ENCODE assay signal across 13 cellular contexts in genomic region chr17:20555135-20556010, GRCh38. TPM values are rescaled to one million over a fixed set of nuclear protein-coding genes. Genes with fewer than 3 reads are reported as not detected.
DNase-seq lines count a peak whose midpoint lies in the region; ATAC-seq and TF ChIP-seq lines count a peak whose summit lies in the region.
"Not testable (repeated sequence)": the region's sequence is repeated elsewhere in the genome, so short reads cannot be mapped to it uniquely, and the experiment has no call there.
"Had no signal": no experiment of that assay in that cellular context is flagged by ENCODE, and none has a peak within 500 bp of the region (broad histone marks: within the 10 kb centered on the region; RNA-seq: fewer than 3 reads in every experiment).

No MANE protein-coding gene starts in this region.

- H3K4me1 Mint-ChIP-seq in CD4-positive, alpha-beta T cell (ENCODE audit: low read depth); activated B cell treated with CpG ODN at 0.5 μM for 24 hours; activated T-helper 17 cell treated with anti-CD3 and anti-CD28 coated beads, Interleukin-2, amount 50 U/mL, for 72 hours; effector memory CD8-positive, alpha-beta T cell (ENCODE audit: low read depth in 2 of 2); stimulated activated memory B cell treated with anti-CD40 and anti-IgM and Interleukin-4, amounts not matched to agents 10 μg/mL and 1 μg/mL and 100 μg/mL, for 72 hours: not testable (repeated sequence)
- peaks cover 0 to 12% (median 6%) of the 10 kb centered on the region in 3 donors for H3K4me1 Mint-ChIP-seq in naive B cell

- not testable (repeated sequence) for H3K27me3 Mint-ChIP-seq in CD4-positive, alpha-beta T cell; activated B cell treated with CpG ODN at 0.5 μM for 24 hours; activated T-helper 17 cell treated with anti-CD3 and anti-CD28 coated beads, Interleukin-2, amount 50 U/mL, for 72 hours
- peaks cover 5 to 21% of the 10 kb centered on the region in 2 donors for H3K27me3 Mint-ChIP-seq in effector memory CD8-positive, alpha-beta T cell
- H3K27me3 Mint-ChIP-seq in naive B cell: peaks cover 0 to 14% (median 11%) of the 10 kb centered on the region in 3 donors
- H3K27me3 Mint-ChIP-seq in stimulated activated memory B cell treated with anti-CD40 and anti-IgM and Interleukin-4, amounts not matched to agents 10 μg/mL and 1 μg/mL and 100 μg/mL, for 72 hours: peaks cover 20% of the 10 kb centered on the region

- TF ChIP-seq CTCF in CD4-positive, alpha-beta T cell (IDR thresholded peaks at IDR 0.05); activated B cell treated with CpG ODN at 0.5 μM for 24 hours (IDR thresholded peaks at IDR 0.05): not testable (repeated sequence)

- H3K27ac Mint-ChIP-seq in CD4-positive, alpha-beta T cell; activated B cell treated with CpG ODN at 0.5 μM for 24 hours; activated T-helper 17 cell treated with anti-CD3 and anti-CD28 coated beads, Interleukin-2, amount 50 U/mL, for 72 hours; effector memory CD8-positive, alpha-beta T cell; naive B cell; stimulated activated memory B cell treated with anti-CD40 and anti-IgM and Interleukin-4, amounts not matched to agents 10 μg/mL and 1 μg/mL and 100 μg/mL, for 72 hours: not testable (repeated sequence)

- DNase-seq in CD4-positive, alpha-beta T cell; effector memory CD8-positive, alpha-beta T cell; naive B cell: not testable (repeated sequence)
- DNase-seq in activated B cell treated with CpG ODN at 0.5 μM for 24 hours: peak; percentile 23
- DNase-seq in islet precursor cell: peak; percentile 47

- not testable (repeated sequence) for H3K36me3 Mint-ChIP-seq in CD4-positive, alpha-beta T cell (ENCODE audit: low read depth); activated B cell treated with CpG ODN at 0.5 μM for 24 hours (ENCODE audit: low read depth); activated T-helper 17 cell treated with anti-CD3 and anti-CD28 coated beads, Interleukin-2, amount 50 U/mL, for 72 hours (ENCODE audit: low read depth); effector memory CD8-positive, alpha-beta T cell (ENCODE audit: insufficient read depth); naive B cell; stimulated activated memory B cell treated with anti-CD40 and anti-IgM and Interleukin-4, amounts not matched to agents 10 μg/mL and 1 μg/mL and 100 μg/mL, for 72 hours

- not testable (repeated sequence) for H3K27ac ChIP-seq in CD4-positive, alpha-beta T cell (ENCODE audit: low read depth, low read length)

- H3K27me3 ChIP-seq in CD4-positive, alpha-beta T cell (ENCODE audit: control insufficient read depth, insufficient read depth, low read length): not testable (repeated sequence)

- POLR2A ChIA-PET in CD4-positive, alpha-beta T cell (lab: Charles Lee); activated B cell treated with CpG ODN at 0.5 μM for 24 hours (lab: Charles Lee): not testable (repeated sequence)

- H3K9me3 ChIP-seq in CD4-positive, alpha-beta T cell (ENCODE audit: control insufficient read depth, low read length): not testable (repeated sequence)

- CTCF ChIA-PET in CD4-positive, alpha-beta T cell (lab: Charles Lee); activated B cell treated with CpG ODN at 0.5 μM for 24 hours (lab: Charles Lee): not testable (repeated sequence)

- ATAC-seq in CD4-positive, alpha-beta T cell (ENCODE audit: poor library complexity): peak; percentile 41
- peak; percentile 86 for ATAC-seq in activated B cell treated with CpG ODN at 0.5 μM for 24 hours (ENCODE audit: low read depth)
- peak; percentile 60 for ATAC-seq in activated T-helper 17 cell treated with anti-CD3 and anti-CD28 coated beads, Interleukin-2, amount 50 U/mL, for 72 hours (replicated peaks)
- ATAC-seq in effector memory CD8-positive, alpha-beta T cell (replicated peaks): peak; percentile 51
- peak; percentile 99 for ATAC-seq in naive B cell (ENCODE audit: low read depth in 2 of 2)
- ATAC-seq in stimulated activated memory B cell treated with anti-CD40 and anti-IgM and Interleukin-4, amounts not matched to agents 10 μg/mL and 1 μg/mL and 100 μg/mL, for 72 hours: peak; percentile 90

- H3K9me3 Mint-ChIP-seq in CD4-positive, alpha-beta T cell; activated B cell treated with CpG ODN at 0.5 μM for 24 hours; activated T-helper 17 cell treated with anti-CD3 and anti-CD28 coated beads, Interleukin-2, amount 50 U/mL, for 72 hours; effector memory CD8-positive, alpha-beta T cell; naive B cell; stimulated activated memory B cell treated with anti-CD40 and anti-IgM and Interleukin-4, amounts not matched to agents 10 μg/mL and 1 μg/mL and 100 μg/mL, for 72 hours: not testable (repeated sequence)

- H3K4me3 Mint-ChIP-seq in CD4-positive, alpha-beta T cell; activated B cell treated with CpG ODN at 0.5 μM for 24 hours; activated T-helper 17 cell treated with anti-CD3 and anti-CD28 coated beads, Interleukin-2, amount 50 U/mL, for 72 hours; effector memory CD8-positive, alpha-beta T cell; stimulated activated memory B cell treated with anti-CD40 and anti-IgM and Interleukin-4, amounts not matched to agents 10 μg/mL and 1 μg/mL and 100 μg/mL, for 72 hours: not testable (repeated sequence)
- H3K4me3 Mint-ChIP-seq in naive B cell: peak overlapping the region in 1 of 8 donors; percentile 64

- intact Hi-C loops in CD4-positive, alpha-beta T cell (cut with DNase I, micrococcal nuclease); activated B cell treated with CpG ODN at 0.5 μM for 24 hours (cut with micrococcal nuclease): not testable (repeated sequence)

RNA-seq across cellular contexts. Expression of gene CDRT15L2, which starts 24.2 kb away (rescaled TPM):
- not detected for total RNA-seq in CD4-positive, alpha-beta T cell
- total RNA-seq in activated B cell treated with CpG ODN at 0.5 μM for 24 hours: not detected in 2 replicates
- not detected for total RNA-seq in activated T-helper 17 cell treated with anti-CD3 and anti-CD28 coated beads, Interleukin-2, amount 50 U/mL, for 72 hours
- not detected for polyA plus RNA-seq in naive B cell (ENCODE audit: low read depth in 6 of 6)
- total RNA-seq: A172; CD4-positive, alpha-beta memory T cell; Daoy; HT-29; NCI-H460 had no signal
- polyA plus RNA-seq: BJ; CD4-positive, alpha-beta memory T cell had no signal

Comparison
In these comparisons a context has a peak if more than half of its experiments do, and no peak if none do; other contexts are left out.
1. ATAC-seq: peak in every context shown above with its lines; median percentile 99 in naive B cell; 90 in stimulated activated memory B cell treated with anti-CD40 and anti-IgM and Interleukin-4, amounts not matched to agents 10 μg/mL and 1 μg/mL and 100 μg/mL, for 72 hours; 86 in activated B cell treated with CpG ODN at 0.5 μM for 24 hours; 60 in activated T-helper 17 cell treated with anti-CD3 and anti-CD28 coated beads, Interleukin-2, amount 50 U/mL, for 72 hours; 51 in effector memory CD8-positive, alpha-beta T cell; 41 in CD4-positive, alpha-beta T cell.